Comparison of ENCODE assay signal across 8 cellular contexts in the genomic region with DNA sequence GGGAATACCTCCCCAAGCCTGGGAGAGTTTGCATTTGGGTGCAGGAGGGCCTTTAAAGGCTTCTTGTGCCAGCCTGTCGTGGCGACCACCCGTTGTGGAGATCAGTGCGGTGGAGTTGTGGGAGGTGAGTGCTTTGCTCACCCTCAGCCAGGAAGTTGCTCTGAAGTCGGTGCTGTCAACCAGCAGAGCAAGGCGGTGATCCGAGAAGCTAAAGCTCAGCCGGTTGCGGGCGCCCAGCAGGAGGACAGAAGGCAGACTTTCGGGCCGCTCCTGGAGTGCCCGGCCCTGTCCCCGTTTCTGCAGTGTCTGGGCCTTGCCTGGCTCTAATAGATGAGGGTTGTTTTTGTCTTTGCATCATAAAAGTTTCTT. TPM values are rescaled to one million over a fixed set of nuclear protein-coding genes. Genes with fewer than 3 reads are reported as not detected.
A peak's percentile ranks its signal among the peaks of the same experiment; 100 is the strongest.
DNase-seq lines count a peak whose midpoint lies in the region; FAIRE-seq and TF ChIP-seq lines count a peak whose summit lies in the region.

No MANE protein-coding gene starts in this region.

- peaks cover 10 to 29% of the 10 kb centered on the region in 2 donors for H3K4me1 ChIP-seq in kidney (ENCODE audit: control insufficient read depth in 1 of 2, insufficient read depth in 1 of 2, low read depth in 1 of 2, low read length in 2 of 2)
- H3K4me1 ChIP-seq in testis, result peaks cover 24% of the 10 kb centered on the region

- no peaks in the 10 kb centered on the region for H3K9me3 Mint-ChIP-seq in activated naive CD4-positive, alpha-beta T cell treated with anti-CD3 and anti-CD28 coated beads, Interleukin-2, amount 50 U/mL, for 24 hours

- H3K9me3 ChIP-seq in kidney (ENCODE audit: control insufficient read depth in 1 of 2, low read length in 2 of 2) (no peaks in the 10 kb centered on the region), testis (no peaks in the 10 kb centered on the region)

- H3K27ac Mint-ChIP-seq in activated naive CD4-positive, alpha-beta T cell treated with anti-CD3 and anti-CD28 coated beads, Interleukin-2, amount 50 U/mL, for 24 hours, result peak overlapping the region; percentile 96

- H3K4me3 ChIP-seq in HFF-Myc (replicated peaks; ENCODE audit: low read depth, low read length) (peak overlapping the region; percentile 75), kidney (ENCODE audit: low read length in 2 of 2) (peak overlapping the region; percentile 70 to 79), testis (peak overlapping the region; percentile 67 to 83)

- peaks cover 4% of the 10 kb centered on the region for H3K36me3 Mint-ChIP-seq in activated naive CD4-positive, alpha-beta T cell treated with anti-CD3 and anti-CD28 coated beads, Interleukin-2, amount 50 U/mL, for 24 hours

- WGBS in testis, 2 donors, result 3% methylated on average over 6 to 14 of the region's 14 CpGs

- intact Hi-C loops in kidney (cut with DNase I), result no loop called here
- intact Hi-C loops in testis (cut with DNase I; ENCODE audit: low total_unique reads), result no loop called here

- no peak for FAIRE-seq in kidney (lab: Jason Lieb, UNC)

- H3K4me3 Mint-ChIP-seq in activated naive CD4-positive, alpha-beta T cell treated with anti-CD3 and anti-CD28 coated beads, Interleukin-2, amount 50 U/mL, for 24 hours, result peak overlapping the region; percentile 98

- H3K27ac ChIP-seq in 22Rv1 (peak overlapping the region; percentile 95), kidney (ENCODE audit: low read depth in 2 of 2, low read length in 2 of 2) (peak overlapping the region; percentile 8 to 41), testis (no peak overlapping the region)

- no peak for TF ChIP-seq POLR2A in testis (IDR thresholded peaks at IDR 0.05)

- no peak for DNase-seq in HFF-Myc (ENCODE audit: extremely low read depth, low read depth)
- no peak for DNase-seq in kidney
- no peak for DNase-seq in testis
- no peak for DNase-seq in islet precursor cell
- DNase-seq in GM10266 (ENCODE audit: extremely low spot score), result no peak
- DNase-seq in NCI-H82 (lab: John Stamatoyannopoulos, UW), result no peak

- H3K36me3 ChIP-seq in kidney (ENCODE audit: control insufficient read depth in 1 of 2, insufficient read depth in 2 of 2, low read length in 2 of 2) (peaks cover 6 to 9% of the 10 kb centered on the region in 2 donors), testis (ENCODE audit: low read depth, missing control alignments) (no peaks in the 10 kb centered on the region)

- H3K27me3 Mint-ChIP-seq in activated naive CD4-positive, alpha-beta T cell treated with anti-CD3 and anti-CD28 coated beads, Interleukin-2, amount 50 U/mL, for 24 hours, result no peaks in the 10 kb centered on the region

- H3K27me3 ChIP-seq in testis, result no peaks in the 10 kb centered on the region

- H3K4me1 Mint-ChIP-seq in activated naive CD4-positive, alpha-beta T cell treated with anti-CD3 and anti-CD28 coated beads, Interleukin-2, amount 50 U/mL, for 24 hours, result peaks cover 39% of the 10 kb centered on the region

- no peak for TF ChIP-seq CTCF in 22Rv1 (IDR thresholded peaks at IDR 0.05)
- TF ChIP-seq CTCF in HFF-Myc (IDR thresholded peaks at IDR 0.05; ENCODE audit: low read depth, low read length, missing control alignments), result no peak
- TF ChIP-seq CTCF in kidney (IDR thresholded peaks at IDR 0.05; ENCODE audit: borderline replicate concordance, extremely low read depth, insufficient read depth), result no peak
- no peak for TF ChIP-seq CTCF in testis (IDR thresholded peaks at IDR 0.05)
- no peak for TF ChIP-seq CTCF in GM10266 (IDR thresholded peaks at IDR 0.05; ENCODE audit: control insufficient read depth, insufficient read depth, low read depth, missing control alignments)

- H3K9ac ChIP-seq in kidney (ENCODE audit: low read length in 2 of 2), result peak overlapping the region; percentile 53 to 76

RNA-seq across cellular contexts. Expression of gene UBE2I, which starts 1.4 kb away (rescaled TPM):
- total RNA-seq in kidney (97.1 TPM), testis (100 to 1,000 TPM; 116 to 127 TPM)
- polyA plus RNA-seq in kidney (ENCODE audit: insufficient read depth, low read depth, low replicate concordance) (62.2 TPM), testis (ENCODE audit: insufficient read depth, low read depth, low replicate concordance) (143 TPM)

RNA-seq across cellular contexts. Expression of gene BAIAP3, which starts 22.6 kb away (rescaled TPM):
- total RNA-seq in kidney, result 8.0 TPM
- 8.2 TPM for polyA plus RNA-seq in kidney (ENCODE audit: insufficient read depth, low read depth, low replicate concordance)
- total RNA-seq in testis, result 10 to 100 TPM; 29.8 to 60.4 TPM
- polyA plus RNA-seq in testis (ENCODE audit: insufficient read depth, low read depth, low replicate concordance), result 23.0 TPM

RNA-seq across cellular contexts. Expression of gene TSR3, which starts 40.9 kb away (rescaled TPM):
- total RNA-seq in kidney (44.8 TPM), testis (10 to 100 TPM; 79.4 to 89.5 TPM)
- polyA plus RNA-seq in kidney (ENCODE audit: insufficient read depth, low read depth, low replicate concordance) (95.4 TPM), testis (ENCODE audit: insufficient read depth, low read depth, low replicate concordance) (40.9 TPM)

RNA-seq across cellular contexts. Expression of gene GNPTG, which starts 40.9 kb away (rescaled TPM):
- total RNA-seq in kidney (88.7 TPM), testis (100 to 1,000 TPM; 106 to 150 TPM)
- polyA plus RNA-seq in kidney (ENCODE audit: insufficient read depth, low read depth, low replicate concordance) (138 TPM), testis (ENCODE audit: insufficient read depth, low read depth, low replicate concordance) (67.8 TPM)

RNA-seq across cellular contexts. Expression of gene TPSD1, which starts 54.9 kb away (rescaled TPM):
- total RNA-seq in kidney (7.9 TPM), testis (1 to 10 TPM; 1.1 to 1.6 TPM)
- polyA plus RNA-seq in kidney (ENCODE audit: insufficient read depth, low read depth, low replicate concordance) (not detected), testis (ENCODE audit: insufficient read depth, low read depth, low replicate concordance) (1.1 TPM)

Comparison
In these comparisons a context has a peak if more than half of its experiments do, and no peak if none do; other contexts are left out.
1. H3K27ac ChIP-seq: peak in 22Rv1 (single experiment) and kidney (2 of 2); none in testis (0 of 2).
2. Peak in every context shown above with its lines, with median percentiles within 50 percentile points of each other: H3K4me3 ChIP-seq.